ENCODE assay signal across 17 cellular contexts in genomic region chr15:25727116-25727515, GRCh38.
DNase-seq lines count a peak whose midpoint lies in the region; ATAC-seq lines count a peak whose summit lies in the region.
"Had no signal": no experiment of that assay in that cellular context is flagged by ENCODE, and none has a peak within 500 bp of the region (broad histone marks: within the 10 kb centered on the region; RNA-seq: fewer than 3 reads in every experiment).

No MANE protein-coding gene starts in this region.

- DNase-seq in cardiac septum (ENCODE audit: low spot score) (peak; percentile 59), left cardiac atrium (no peak), ecto neural progenitor cell (ENCODE audit: low spot score) (peak; percentile 18), sciatic nerve (ENCODE audit: low spot score) (peak; percentile 30), ureter (ENCODE audit: low spot score) (peak; percentile 9), T-helper 1 cell (no peak), epidermal melanocyte (ENCODE audit: insufficient read length, low spot score) (no peak), hippocampal formation (lab: John Stamatoyannopoulos, UW) (no peak)
- DNase-seq: AML-193, DMS79, KG1, NCI-H187, NCI-H2227 treated with DMSO at 0.1 percent for 48 hours, NCI-H524, NCI-H82, OCI-M1, SHP77 treated with DMSO at 0.1 percent for 48 hours had no signal

- intact Hi-C loops in cardiac septum (cut with DNase I) (no loop called here), left cardiac atrium (cut with DNase I) (no loop called here), sciatic nerve (cut with DNase I) (no loop called here)

- no peak for ATAC-seq in left cardiac atrium
- no peak for ATAC-seq in sciatic nerve

Comparison
In these comparisons a context has a peak if more than half of its experiments do, and no peak if none do; other contexts are left out.
1. DNase-seq: peak in cardiac septum (single experiment), ecto neural progenitor cell (single experiment), sciatic nerve (single experiment) and ureter (single experiment); none in left cardiac atrium (single experiment), T-helper 1 cell (0 of 5), epidermal melanocyte (single experiment) and hippocampal formation (0 of 2).